In the genomic region with DNA sequence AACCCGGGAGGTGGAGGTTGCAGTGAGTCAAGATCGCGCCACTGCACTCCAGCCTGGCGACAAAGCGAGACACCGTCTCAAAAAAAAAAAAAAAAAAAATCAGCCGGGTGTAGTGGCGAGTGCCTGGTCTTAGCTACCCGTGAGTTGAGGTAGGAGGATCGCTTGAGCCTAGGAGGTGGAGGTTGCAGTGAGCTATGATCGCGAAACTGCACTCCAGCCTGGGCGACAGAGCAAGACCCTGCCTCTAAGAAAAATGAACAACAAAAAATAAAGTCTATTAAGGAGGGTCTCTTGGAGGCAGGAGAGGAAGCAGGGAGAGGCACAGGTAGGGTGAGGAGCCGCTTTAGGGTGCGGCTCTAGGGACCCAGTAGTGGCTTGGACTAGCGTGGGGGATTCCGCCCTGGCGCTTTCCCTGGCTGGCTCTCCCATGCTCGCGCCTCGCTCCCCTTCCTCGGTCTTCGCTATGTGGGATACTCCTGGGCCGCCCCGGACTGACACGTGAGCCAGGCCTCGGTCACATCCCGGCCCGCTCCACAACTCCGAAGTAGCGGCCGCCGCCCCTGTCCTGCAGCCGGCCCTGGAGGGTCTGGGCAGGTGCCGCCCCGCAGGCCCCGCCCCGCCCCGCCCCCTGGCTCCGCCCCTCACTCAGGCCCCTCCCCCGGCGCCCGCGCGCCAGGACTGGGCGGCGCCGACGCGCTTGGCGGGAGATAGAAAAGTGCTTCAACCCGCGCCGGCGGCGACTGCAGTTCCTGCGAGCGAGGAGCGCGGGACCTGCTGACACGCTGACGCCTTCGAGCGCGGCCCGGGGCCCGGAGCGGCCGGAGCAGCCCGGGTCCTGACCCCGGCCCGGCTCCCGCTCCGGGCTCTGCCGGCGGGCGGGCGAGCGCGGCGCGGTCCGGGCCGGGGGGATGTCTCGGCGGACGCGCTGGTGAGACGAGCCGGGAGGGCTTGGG, we compare ENCODE assay signal across 8 cellular contexts. TPM values are rescaled to one million over a fixed set of nuclear protein-coding genes. Genes with fewer than 3 reads are reported as not detected.
DNase-seq lines count a peak whose midpoint lies in the region; ATAC-seq and TF ChIP-seq lines count a peak whose summit lies in the region.

A gene (plus strand): TSS at position 739 of the 953 bp plus-strand sequence. CDS start 170 bp downstream, at position 909.

- H2AFZ ChIP-seq in OCI-LY1 (ENCODE audit: low read length), result peak within 1 kb of the TSS; percentile 84; the same call in 1 of the 2 replicates
- H2AFZ ChIP-seq in neural progenitor cell (replicated peaks), result peak within 1 kb of the TSS; percentile 97

- ATAC-seq in GM19395 (IDR thresholded peaks at IDR 0.05; ENCODE audit: unreplicated experiment) (peak; percentile 83), HG03565 (IDR thresholded peaks at IDR 0.05; ENCODE audit: unreplicated experiment) (peak; percentile 68)

- peak within 1 kb of the TSS; percentile 90 for H3K4me3 Mint-ChIP-seq in neural progenitor cell

- no peaks in the 10 kb centered on the region for H4K20me1 ChIP-seq in OCI-LY1 (ENCODE audit: insufficient read depth, low read length)
- H4K20me1 ChIP-seq in neural progenitor cell (ENCODE audit: low read depth), result no peaks in the 10 kb centered on the region

- WGBS in esophagus muscularis mucosa, result 34% methylated on average over 28 of the region's 90 CpGs
- 10% methylated on average over 90 of the region's 90 CpGs for WGBS in urinary bladder

- H3K4me2 ChIP-seq in OCI-LY1 (ENCODE audit: low read length), result peak within 1 kb of the TSS; percentile 98
- peak within 1 kb of the TSS; percentile 97 for H3K4me2 ChIP-seq in neural progenitor cell

- peak within 1 kb of the TSS; percentile 90 for H3K4me3 ChIP-seq in OCI-LY1 (ENCODE audit: low read depth, low read length, poor library complexity, severe bottlenecking)
- peak within 1 kb of the TSS; percentile 28 to 54 (median 38) for H3K4me3 ChIP-seq in esophagus muscularis mucosa
- H3K4me3 ChIP-seq in neural progenitor cell, result peak within 1 kb of the TSS; percentile 68
- peak within 1 kb of the TSS; percentile 11 for H3K4me3 ChIP-seq in urinary bladder (ENCODE audit: low read depth, low read length)

- H3K9me2 ChIP-seq in OCI-LY1 (ENCODE audit: low read depth, low read length), result no peaks in the 10 kb centered on the region

- DNase-seq in COR-L47 (lab: John Stamatoyannopoulos, UW) (peak; percentile 59), activated T-cell treated with anti-CD3 and anti-CD28 coated beads for 1 hour (ENCODE audit: low read depth) (peak; percentile 56), esophagus muscularis mucosa (ENCODE audit: extremely low spot score) (no peak), neural progenitor cell (ENCODE audit: low spot score) (peak; percentile 94)

- peaks cover 46% of the 10 kb centered on the region for H3K4me1 ChIP-seq in OCI-LY1 (ENCODE audit: insufficient read depth, low read length, severe bottlenecking)
- H3K4me1 ChIP-seq in esophagus muscularis mucosa, result peaks cover 8 to 15% (median 15%) of the 10 kb centered on the region in 4 donors
- no peaks in the 10 kb centered on the region for H3K4me1 ChIP-seq in neural progenitor cell
- H3K4me1 ChIP-seq in urinary bladder (ENCODE audit: insufficient read depth), result no peaks in the 10 kb centered on the region

- peaks cover 2% of the 10 kb centered on the region for H3K36me3 Mint-ChIP-seq in neural progenitor cell

- no peak for TF ChIP-seq POLR2A in esophagus muscularis mucosa (IDR thresholded peaks at IDR 0.05; ENCODE audit: low read depth)

- peaks cover 2% of the 10 kb centered on the region for H3K4me1 Mint-ChIP-seq in neural progenitor cell

- H3K27ac Mint-ChIP-seq in neural progenitor cell, result no peak within 1 kb of the TSS

- H3K9me3 Mint-ChIP-seq in neural progenitor cell, result no peaks in the 10 kb centered on the region

- H3F3A ChIP-seq in OCI-LY1 (ENCODE audit: insufficient read depth, low read length) (no peaks in the 10 kb centered on the region), neural progenitor cell (ENCODE audit: low read depth) (no peaks in the 10 kb centered on the region)

- H3K9ac ChIP-seq in OCI-LY1 (ENCODE audit: low read length) (peak within 1 kb of the TSS; percentile 96), neural progenitor cell (peak within 1 kb of the TSS; percentile 50)

- intact Hi-C loops in esophagus muscularis mucosa (cut with DNase I), result no loop called here

- no peak for TF ChIP-seq CTCF in OCI-LY1 (IDR thresholded peaks at IDR 0.05; ENCODE audit: low read length)
- TF ChIP-seq CTCF in esophagus muscularis mucosa (IDR thresholded peaks at IDR 0.05), result no peak
- no peak for TF ChIP-seq CTCF in neural progenitor cell (IDR thresholded peaks at IDR 0.05)

- H3K27ac ChIP-seq in OCI-LY1 (ENCODE audit: low read depth, low read length, poor library complexity, severe bottlenecking), result peak within 1 kb of the TSS; percentile 79
- H3K27ac ChIP-seq in esophagus muscularis mucosa (replicated peaks in 1 of 4), result no peak within 1 kb of the TSS
- no peak within 1 kb of the TSS for H3K27ac ChIP-seq in neural progenitor cell
- H3K27ac ChIP-seq in urinary bladder (ENCODE audit: low read depth), result no peak within 1 kb of the TSS

- TF ChIP-seq EP300 in esophagus muscularis mucosa (IDR thresholded peaks at IDR 0.05), result no peak

- peaks cover 29% of the 10 kb centered on the region for H3K36me3 ChIP-seq in OCI-LY1 (ENCODE audit: insufficient read depth, low read length)
- H3K36me3 ChIP-seq in esophagus muscularis mucosa, result no peaks in the 10 kb centered on the region
- no peaks in the 10 kb centered on the region for H3K36me3 ChIP-seq in neural progenitor cell
- no peaks in the 10 kb centered on the region for H3K36me3 ChIP-seq in urinary bladder (ENCODE audit: insufficient read depth)

- no peaks in the 10 kb centered on the region for H3K9me3 ChIP-seq in OCI-LY1 (ENCODE audit: low read length)
- no peaks in the 10 kb centered on the region for H3K9me3 ChIP-seq in esophagus muscularis mucosa
- no peaks in the 10 kb centered on the region for H3K9me3 ChIP-seq in neural progenitor cell (ENCODE audit: low read depth)

- H3K27me3 ChIP-seq in OCI-LY1 (ENCODE audit: insufficient read depth, low read length) (no peaks in the 10 kb centered on the region; the same call in 1 of the 2 replicates), esophagus muscularis mucosa (peaks cover 4 to 79% (median 27%) of the 10 kb centered on the region in 4 donors), neural progenitor cell (peaks cover 23% of the 10 kb centered on the region)

- peaks cover 2% of the 10 kb centered on the region for H3K27me3 Mint-ChIP-seq in neural progenitor cell (ENCODE audit: insufficient read depth, low read depth)

- H3K79me2 ChIP-seq in OCI-LY1 (ENCODE audit: insufficient read depth, low read length) (peaks cover 39% of the 10 kb centered on the region), neural progenitor cell (ENCODE audit: low read depth) (peaks cover 45% of the 10 kb centered on the region)

RNA-seq across cellular contexts. Expression of the gene that starts here (rescaled TPM):
- total RNA-seq in esophagus muscularis mucosa (under 1 TPM in 3 of 4 donors, not detected in 1; 0.11 to 0.33 (median 0.19) TPM), neural progenitor cell (ENCODE audit: low replicate concordance) (28.8 and 62.5 TPM in 2 replicates), urinary bladder (2.3 TPM)
- 0.38 TPM for polyA plus RNA-seq in urinary bladder

Comparison
In these comparisons a context has a peak if more than half of its experiments do, and no peak if none do; other contexts are left out.
1. H3K4me3 ChIP-seq: peak in every context shown above with its lines; median percentile 90 in OCI-LY1; 68 in neural progenitor cell; 38 in esophagus muscularis mucosa; 11 in urinary bladder.